In genomic region chr9:969693-970309, GRCh38 we compare ENCODE assay signal across 3 cellular contexts.
A peak's percentile ranks its signal among the peaks of the same experiment; 100 is the strongest.
TF ChIP-seq lines count a peak whose summit lies in the region.

No MANE protein-coding gene starts in this region.

TF ChIP-seq in SK-N-SH treated with all-trans-retinoic acid at 6 μM for 48 hours, 23 proteins besides CTCF, POLR2A, EP300 and RAD21:
- no peak for TF ChIP-seq SNAI2 (CRISPR knock-in tag; IDR thresholded peaks at IDR 0.05)
- no peak for TF ChIP-seq GLIS3 (CRISPR knock-in tag; IDR thresholded peaks at IDR 0.05)
TF ChIP-seq in SK-N-SH treated with all-trans-retinoic acid at 6 μM for 48 hours: peak in this region for 0.

TF ChIP-seq in SK-N-SH, 30 proteins besides CTCF, POLR2A, EP300 and RAD21:
- TF ChIP-seq TEAD4 (IDR thresholded peaks at IDR 0.05; ENCODE audit: borderline replicate concordance, insufficient read depth) (no peak), USF1 (IDR thresholded peaks at IDR 0.05; ENCODE audit: borderline replicate concordance, low read depth) (no peak), GABPA (IDR thresholded peaks at IDR 0.05; ENCODE audit: low read depth) (no peak), FOXJ3 (CRISPR knock-in tag; IDR thresholded peaks at IDR 0.05) (no peak), ELF1 (IDR thresholded peaks at IDR 0.05) (no peak), SIN3A (IDR thresholded peaks at IDR 0.05; ENCODE audit: borderline replicate concordance, low read depth, low read length) (no peak), JUND (IDR thresholded peaks at IDR 0.05) (no peak), SMC3 (IDR thresholded peaks at IDR 0.05; ENCODE audit: low read depth, low read length) (no peak), ZBTB33 (IDR thresholded peaks at IDR 0.05; ENCODE audit: borderline replicate concordance, low read depth) (no peak), POLR2AphosphoS5 (IDR thresholded peaks at IDR 0.05; ENCODE audit: low read depth, low read length) (no peak), PBX3 (IDR thresholded peaks at IDR 0.05) (no peak), GATA2 (CRISPR knock-in tag; IDR thresholded peaks at IDR 0.05) (no peak)

TF ChIP-seq in endothelial cell of umbilical vein, 7 proteins besides CTCF, POLR2A, EP300 and RAD21:
- TF ChIP-seq MAX (IDR thresholded peaks at IDR 0.05; ENCODE audit: insufficient read depth, insufficient read length) (no peak), MYC (IDR thresholded peaks at IDR 0.05; ENCODE audit: low read depth, low read length) (no peak), FOS (IDR thresholded peaks at IDR 0.05; ENCODE audit: borderline replicate concordance, insufficient read depth, low read length) (no peak), EZH2 (IDR thresholded peaks at IDR 0.05; ENCODE audit: borderline replicate concordance, low read depth, low read length, severe bottlenecking) (peak; percentile 80), POLR2AphosphoS5 (IDR thresholded peaks at IDR 0.05; ENCODE audit: insufficient read depth, low read depth, low read length) (no peak)
